In the genomic region with DNA sequence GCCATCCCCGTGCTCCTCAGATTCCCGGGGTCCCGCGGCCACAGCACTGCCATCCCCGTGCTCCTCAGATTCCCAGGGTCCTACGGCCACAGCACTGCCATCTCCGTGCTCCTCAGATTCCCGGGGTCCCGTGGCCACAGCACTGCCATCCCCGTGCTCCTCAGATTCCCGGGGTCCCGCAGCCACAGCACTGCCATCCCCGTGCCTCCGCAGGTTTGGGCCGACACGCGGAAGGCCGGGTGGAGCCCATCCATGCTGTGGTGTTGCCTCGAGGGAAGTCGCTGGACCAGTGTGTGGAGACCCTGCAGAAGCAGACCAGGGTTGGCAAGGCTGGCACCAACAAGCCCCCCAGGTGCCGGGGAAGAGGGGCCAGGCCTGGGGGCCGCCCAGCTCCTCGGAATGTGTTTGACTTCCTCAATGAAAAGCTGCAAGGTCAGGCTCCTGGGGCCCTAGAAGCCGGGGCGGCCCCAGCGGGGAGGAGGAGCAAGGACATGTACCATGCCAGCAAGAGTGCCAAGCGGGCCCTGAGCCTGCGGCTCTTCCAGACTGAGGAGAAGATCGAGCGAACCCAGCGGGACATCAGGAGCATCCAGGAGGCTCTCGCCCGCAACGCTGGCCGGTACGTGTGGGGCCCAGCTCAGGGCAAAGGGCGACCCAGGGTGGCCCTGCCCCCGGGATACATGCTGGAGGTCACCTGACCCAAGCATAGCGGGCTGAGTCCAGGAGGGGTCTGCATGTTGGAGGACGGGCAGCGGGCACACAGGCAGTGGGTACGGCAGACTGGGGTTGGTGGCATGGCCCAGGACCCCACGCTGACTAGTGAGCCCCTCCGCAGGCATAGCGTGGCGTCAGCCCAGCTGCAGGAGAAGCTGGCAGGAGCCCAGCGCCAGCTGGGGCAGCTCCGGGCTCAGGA, we compare ENCODE assay signal across 15 cellular contexts. TPM values are rescaled to one million over a fixed set of nuclear protein-coding genes. Genes with fewer than 3 reads are reported as not detected.
DNase-seq lines count a peak whose midpoint lies in the region; ATAC-seq and TF ChIP-seq lines count a peak whose summit lies in the region.
"Had no signal": no experiment of that assay in that cellular context is flagged by ENCODE, and none has a peak within 500 bp of the region (broad histone marks: within the 10 kb centered on the region; RNA-seq: fewer than 3 reads in every experiment).

No MANE protein-coding gene starts in this region.

- intact Hi-C loops in activated CD8-positive, alpha-beta T cell treated with anti-CD3 and anti-CD28 coated beads for 36 hours (cut with micrococcal nuclease) = no loop called here
- intact Hi-C loops in sciatic nerve (cut with DNase I) = no loop called here

- no peak for TF ChIP-seq CTCF in activated CD8-positive, alpha-beta T cell treated with anti-CD3 and anti-CD28 coated beads for 36 hours (IDR thresholded peaks at IDR 0.05)

- no peaks in the 10 kb centered on the region for H3K27me3 Mint-ChIP-seq in activated CD8-positive, alpha-beta T cell treated with anti-CD3 and anti-CD28 coated beads, Interleukin-2, amount 10 ng/mL, durations not matched to agents 7 days and 5 days (ENCODE audit: low read depth)
- H3K27me3 Mint-ChIP-seq in activated CD8-positive, alpha-beta T cell treated with anti-CD3 and anti-CD28 coated beads for 36 hours = no peaks in the 10 kb centered on the region
- no peaks in the 10 kb centered on the region for H3K27me3 Mint-ChIP-seq in IgD-negative memory B cell
- H3K27me3 Mint-ChIP-seq in central memory CD8-positive, alpha-beta T cell = no peaks in the 10 kb centered on the region

- no peaks in the 10 kb centered on the region for H3K9me3 Mint-ChIP-seq in activated CD8-positive, alpha-beta T cell treated with anti-CD3 and anti-CD28 coated beads, Interleukin-2, amount 10 ng/mL, durations not matched to agents 7 days and 5 days (ENCODE audit: insufficient read depth)
- H3K9me3 Mint-ChIP-seq in activated CD8-positive, alpha-beta T cell treated with anti-CD3 and anti-CD28 coated beads for 36 hours = no peaks in the 10 kb centered on the region
- no peaks in the 10 kb centered on the region for H3K9me3 Mint-ChIP-seq in IgD-negative memory B cell
- H3K9me3 Mint-ChIP-seq in central memory CD8-positive, alpha-beta T cell = no peaks in the 10 kb centered on the region

- peaks cover 29% of the 10 kb centered on the region for H3K4me1 Mint-ChIP-seq in activated CD8-positive, alpha-beta T cell treated with anti-CD3 and anti-CD28 coated beads, Interleukin-2, amount 10 ng/mL, durations not matched to agents 7 days and 5 days (ENCODE audit: low read depth)
- H3K4me1 Mint-ChIP-seq in activated CD8-positive, alpha-beta T cell treated with anti-CD3 and anti-CD28 coated beads for 36 hours (ENCODE audit: low read depth) = peaks cover 24% of the 10 kb centered on the region
- H3K4me1 Mint-ChIP-seq in IgD-negative memory B cell = peaks cover 9 to 11% (median 11%) of the 10 kb centered on the region in 3 donors
- H3K4me1 Mint-ChIP-seq in central memory CD8-positive, alpha-beta T cell = peaks cover 24% of the 10 kb centered on the region

- H3K27ac Mint-ChIP-seq in activated CD8-positive, alpha-beta T cell treated with anti-CD3 and anti-CD28 coated beads, Interleukin-2, amount 10 ng/mL, durations not matched to agents 7 days and 5 days = peak overlapping the region; percentile 92
- H3K27ac Mint-ChIP-seq in activated CD8-positive, alpha-beta T cell treated with anti-CD3 and anti-CD28 coated beads for 36 hours = no peak overlapping the region
- peak overlapping the region; percentile 23 to 92 (median 54) for H3K27ac Mint-ChIP-seq in IgD-negative memory B cell
- peak overlapping the region; percentile 90 for H3K27ac Mint-ChIP-seq in central memory CD8-positive, alpha-beta T cell (ENCODE audit: low read depth)

- peak; percentile 20 for DNase-seq in activated CD8-positive, alpha-beta T cell treated with anti-CD3 and anti-CD28 coated beads, Interleukin-2, amount 10 ng/mL, durations not matched to agents 7 days and 5 days
- no peak for DNase-seq in activated CD8-positive, alpha-beta T cell treated with anti-CD3 and anti-CD28 coated beads for 36 hours
- DNase-seq in central memory CD8-positive, alpha-beta T cell (ENCODE audit: low spot score in 2 of 2) = no peak
- DNase-seq in sciatic nerve (ENCODE audit: low spot score) = peak; percentile 58
- DNase-seq in OCI-M2 (lab: John Stamatoyannopoulos, UW; ENCODE audit: unreplicated experiment) = no peak
- DNase-seq in NCI-H187 (lab: John Stamatoyannopoulos, UW) = no peak
- DNase-seq: dermis blood vessel endothelial cell, DMS53, NCI-H1092 treated with DMSO at 0.1 percent for 48 hours, NCI-H510A, transverse colon had no signal

- ATAC-seq in activated CD8-positive, alpha-beta T cell treated with anti-CD3 and anti-CD28 coated beads, Interleukin-2, amount 10 ng/mL, durations not matched to agents 7 days and 5 days = no peak
- no peak for ATAC-seq in activated CD8-positive, alpha-beta T cell treated with anti-CD3 and anti-CD28 coated beads for 36 hours
- no peak for ATAC-seq in central memory CD8-positive, alpha-beta T cell (replicated peaks; ENCODE audit: extremely low read depth, poor library complexity, severe bottlenecking)
- ATAC-seq in sciatic nerve (no peak), HG02763 (IDR thresholded peaks at IDR 0.05; ENCODE audit: unreplicated experiment) (no peak)

- peak overlapping the region; percentile 87 for H3K4me3 Mint-ChIP-seq in activated CD8-positive, alpha-beta T cell treated with anti-CD3 and anti-CD28 coated beads, Interleukin-2, amount 10 ng/mL, durations not matched to agents 7 days and 5 days
- no peak overlapping the region for H3K4me3 Mint-ChIP-seq in activated CD8-positive, alpha-beta T cell treated with anti-CD3 and anti-CD28 coated beads for 36 hours
- peak overlapping the region; percentile 52 to 95 (median 82) for H3K4me3 Mint-ChIP-seq in IgD-negative memory B cell
- H3K4me3 Mint-ChIP-seq in central memory CD8-positive, alpha-beta T cell = peak overlapping the region; percentile 94

- CTCF ChIA-PET in activated CD8-positive, alpha-beta T cell treated with anti-CD3 and anti-CD28 coated beads, Interleukin-2, amount 10 ng/mL, durations not matched to agents 7 days and 5 days (lab: Charles Lee) = interaction anchor here (0.6 to 5.3 kb wide), 6 partner anchors 16 to 198 kb away, joined by 3 to 70 read pairs (median 5); partner anchors contain the start of genes ARFRP1, PTK6, TPD52L2 and ZGPAT
- CTCF ChIA-PET in activated CD8-positive, alpha-beta T cell treated with anti-CD3 and anti-CD28 coated beads for 36 hours (lab: Charles Lee) = interaction anchor here (1.2 to 2.2 kb wide), 4 partner anchors 20 to 197 kb away, joined by 3 to 17 read pairs (median 5); partner anchors contain the start of genes ARFRP1, PTK6 and ZGPAT

- H3K36me3 Mint-ChIP-seq in activated CD8-positive, alpha-beta T cell treated with anti-CD3 and anti-CD28 coated beads, Interleukin-2, amount 10 ng/mL, durations not matched to agents 7 days and 5 days (ENCODE audit: low read depth) = peaks cover 33% of the 10 kb centered on the region
- H3K36me3 Mint-ChIP-seq in activated CD8-positive, alpha-beta T cell treated with anti-CD3 and anti-CD28 coated beads for 36 hours (ENCODE audit: low read depth) = peaks cover 11% of the 10 kb centered on the region
- H3K36me3 Mint-ChIP-seq in IgD-negative memory B cell = no peaks in the 10 kb centered on the region
- peaks cover 34% of the 10 kb centered on the region for H3K36me3 Mint-ChIP-seq in central memory CD8-positive, alpha-beta T cell (ENCODE audit: insufficient read depth)

- POLR2A ChIA-PET in activated CD8-positive, alpha-beta T cell treated with anti-CD3 and anti-CD28 coated beads, Interleukin-2, amount 10 ng/mL, durations not matched to agents 7 days and 5 days (lab: Charles Lee) = interaction anchor here (0.6 to 2.5 kb wide), 4 partner anchors 27 to 129 kb away, joined by 3 to 19 read pairs (median 9); partner anchors contain the start of genes ARFRP1, TPD52L2 and ZGPAT
- POLR2A ChIA-PET in activated CD8-positive, alpha-beta T cell treated with anti-CD3 and anti-CD28 coated beads for 36 hours (lab: Charles Lee) = interaction anchor here (0.7 to 2.0 kb wide), 5 partner anchors 27 to 198 kb away, joined by 3 to 12 read pairs (median 3); partner anchors contain the start of genes ARFRP1, PTK6 and ZGPAT

RNA-seq across cellular contexts. Expression of gene LIME1, which starts 1.3 kb away (rescaled TPM):
- total RNA-seq in activated CD8-positive, alpha-beta T cell treated with anti-CD3 and anti-CD28 coated beads, Interleukin-2, amount 10 ng/mL, durations not matched to agents 7 days and 5 days = 100 to 1,000 TPM; 163 to 165 TPM
- total RNA-seq in activated CD8-positive, alpha-beta T cell treated with anti-CD3 and anti-CD28 coated beads for 36 hours = 10 to 100 TPM; 15.5 to 16.8 TPM
- polyA plus RNA-seq in IgD-negative memory B cell = 81.2 TPM
- total RNA-seq in sciatic nerve = 8.1 TPM

RNA-seq across cellular contexts. Expression of gene SLC2A4RG, which starts 4.4 kb away (rescaled TPM):
- 10 to 100 TPM; 97.2 TPM for total RNA-seq in activated CD8-positive, alpha-beta T cell treated with anti-CD3 and anti-CD28 coated beads, Interleukin-2, amount 10 ng/mL, durations not matched to agents 7 days and 5 days
- 10 to 100 TPM; 38.5 to 39.8 TPM for total RNA-seq in activated CD8-positive, alpha-beta T cell treated with anti-CD3 and anti-CD28 coated beads for 36 hours
- polyA plus RNA-seq in IgD-negative memory B cell = 2.0 TPM
- total RNA-seq in sciatic nerve = 73.0 TPM

RNA-seq across cellular contexts. Expression of gene ZGPAT, which starts 27.4 kb away (rescaled TPM):
- 10 to 100 TPM; 38.6 to 43.5 TPM for total RNA-seq in activated CD8-positive, alpha-beta T cell treated with anti-CD3 and anti-CD28 coated beads, Interleukin-2, amount 10 ng/mL, durations not matched to agents 7 days and 5 days
- total RNA-seq in activated CD8-positive, alpha-beta T cell treated with anti-CD3 and anti-CD28 coated beads for 36 hours = 10 to 100 TPM; 22.4 to 22.5 TPM
- 59.4 TPM for polyA plus RNA-seq in IgD-negative memory B cell
- 23.8 TPM for total RNA-seq in sciatic nerve

RNA-seq across cellular contexts. Expression of gene ARFRP1, which starts 27.4 kb away (rescaled TPM):
- total RNA-seq in activated CD8-positive, alpha-beta T cell treated with anti-CD3 and anti-CD28 coated beads, Interleukin-2, amount 10 ng/mL, durations not matched to agents 7 days and 5 days = 10 to 100 TPM; 55.2 to 57.6 TPM
- total RNA-seq in activated CD8-positive, alpha-beta T cell treated with anti-CD3 and anti-CD28 coated beads for 36 hours = 10 to 100 TPM; 41.7 to 44.2 TPM
- 64.3 TPM for polyA plus RNA-seq in IgD-negative memory B cell
- 49.1 TPM for total RNA-seq in sciatic nerve

RNA-seq across cellular contexts. Expression of gene TNFRSF6B, which starts 38.8 kb away (rescaled TPM):
- not detected for total RNA-seq in activated CD8-positive, alpha-beta T cell treated with anti-CD3 and anti-CD28 coated beads, Interleukin-2, amount 10 ng/mL, durations not matched to agents 7 days and 5 days
- total RNA-seq in activated CD8-positive, alpha-beta T cell treated with anti-CD3 and anti-CD28 coated beads for 36 hours = not detected
- not detected for polyA plus RNA-seq in IgD-negative memory B cell
- 6.1 TPM for total RNA-seq in sciatic nerve
- total RNA-seq: mononuclear cell, progenitor cell of endocrine pancreas had no signal

Comparison
In these comparisons a context has a peak if more than half of its experiments do, and no peak if none do; other contexts are left out.
1. DNase-seq: peak in activated CD8-positive, alpha-beta T cell treated with anti-CD3 and anti-CD28 coated beads, Interleukin-2, amount 10 ng/mL, durations not matched to agents 7 days and 5 days (single experiment) and sciatic nerve (single experiment); none in activated CD8-positive, alpha-beta T cell treated with anti-CD3 and anti-CD28 coated beads for 36 hours (single experiment), central memory CD8-positive, alpha-beta T cell (0 of 2), OCI-M2 (single experiment) and NCI-H187 (0 of 2).
2. RNA of gene LIME1, which starts 1.3 kb away (total RNA-seq): 163 to 165 TPM in activated CD8-positive, alpha-beta T cell treated with anti-CD3 and anti-CD28 coated beads, Interleukin-2, amount 10 ng/mL, durations not matched to agents 7 days and 5 days; 15.5 to 16.8 TPM in activated CD8-positive, alpha-beta T cell treated with anti-CD3 and anti-CD28 coated beads for 36 hours and 8.1 TPM in sciatic nerve (single experiment); every median in the first group is over 4 times any median in the second.